8 cellular contexts compared by ENCODE assay signal in genomic region chr17:6640536-6641373, GRCh38. TPM values are rescaled to one million over a fixed set of nuclear protein-coding genes. Genes with fewer than 3 reads are reported as not detected.
DNase-seq lines count a peak whose midpoint lies in the region; ATAC-seq and TF ChIP-seq lines count a peak whose summit lies in the region.

Gene KIAA0753 (minus strand): TSS chr17:6640711. CDS start chr17:6635103, 5,608 bp downstream.
Gene TXNDC17 (plus strand): TSS chr17:6641060. CDS start chr17:6641083, 23 bp downstream.

- peak within 1 kb of the TSS; percentile 99 for H3K27ac Mint-ChIP-seq in WTC11

- ATAC-seq in GM18873 (IDR thresholded peaks at IDR 0.05; ENCODE audit: low FRiP score, unreplicated experiment) (peak; percentile 70), HG03139 (IDR thresholded peaks at IDR 0.05; ENCODE audit: unreplicated experiment) (peak; percentile 66), WTC11 (peak; percentile 90)

- POLR2A ChIA-PET in AG04449 (lab: Yijun Ruan, JAX) (interaction anchor here (1.0 kb wide), 1 partner anchor 17 kb away, joined by 3 read pairs; no protein-coding TSS in a partner anchor), WTC11 (lab: Charles Lee) (no interaction called here)

- peak; percentile 63 for DNase-seq in AG04449 (ENCODE audit: low read depth, low spot score)
- peak; percentile 87 for DNase-seq in NCI-H345 (lab: John Stamatoyannopoulos, UW)
- peak; percentile 92 for DNase-seq in WTC11 (ENCODE audit: low spot score)
- DNase-seq in cardiac fibroblast (ENCODE audit: low read depth in 2 of 2) = peak; percentile 92 to 93
- peak; percentile 91 for DNase-seq in iris pigment epithelial cell (ENCODE audit: low read depth)
- DNase-seq in stimulated activated CD4-positive, alpha-beta T cell treated with anti-CD3 and anti-CD28 coated beads, Interleukin-12 subunit alpha, Interleukin-12 subunit beta, amount 100 ng/mL, for 24 hours (ENCODE audit: low read depth in 2 of 2) = peak; percentile 88 to 93

- H3K9me3 Mint-ChIP-seq in WTC11 = no peaks in the 10 kb centered on the region

- peak within 1 kb of the TSS; percentile 88 for H3K4me3 Mint-ChIP-seq in WTC11

- CTCF ChIA-PET in AG04449 (lab: Yijun Ruan, JAX) (interaction anchor here (1.2 to 3.4 kb wide), 6 partner anchors 9 to 270 kb away, joined by 5 to 26 read pairs (median 6); no protein-coding TSS in a partner anchor), WTC11 (lab: Charles Lee) (interaction anchor here (0.5 to 2.4 kb wide), 5 partner anchors 8 to 364 kb away, joined by 3 to 5 read pairs (median 3); partner anchors contain the start of genes C17orf100 and MED31)

- peaks cover 28% of the 10 kb centered on the region for H3K36me3 Mint-ChIP-seq in WTC11

- TF ChIP-seq CTCF in AG04449 (IDR thresholded peaks at IDR 0.05; ENCODE audit: insufficient read depth, low read length, missing control alignments) (no peak), WTC11 (IDR thresholded peaks at IDR 0.05) (no peak), cardiac fibroblast (IDR thresholded peaks at IDR 0.05; ENCODE audit: low read depth, low read length) (no peak)

- H3K4me1 Mint-ChIP-seq in WTC11 = peaks cover 23% of the 10 kb centered on the region

- H3K4me3 ChIP-seq in AG04449 (ENCODE audit: low read depth, low read length) = peak within 1 kb of the TSS; percentile 97
- H3K4me3 ChIP-seq in cardiac fibroblast (replicated peaks in 1 of 2; ENCODE audit: low read depth in 2 of 2, low read length in 2 of 2) = peak within 1 kb of the TSS; percentile 97 to 99

- H3K27me3 Mint-ChIP-seq in WTC11 (ENCODE audit: low read depth) = no peaks in the 10 kb centered on the region

TF ChIP-seq in WTC11, 78 proteins besides CTCF, POLR2A, EP300 and RAD21 (continues in another document):
- TF ChIP-seq, protein P1, sequence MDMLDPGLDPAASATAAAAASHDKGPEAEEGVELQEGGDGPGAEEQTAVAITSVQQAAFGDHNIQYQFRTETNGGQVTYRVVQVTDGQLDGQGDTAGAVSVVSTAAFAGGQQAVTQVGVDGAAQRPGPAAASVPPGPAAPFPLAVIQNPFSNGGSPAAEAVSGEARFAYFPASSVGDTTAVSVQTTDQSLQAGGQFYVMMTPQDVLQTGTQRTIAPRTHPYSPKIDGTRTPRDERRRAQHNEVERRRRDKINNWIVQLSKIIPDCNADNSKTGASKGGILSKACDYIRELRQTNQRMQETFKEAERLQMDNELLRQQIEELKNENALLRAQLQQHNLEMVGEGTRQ (CRISPR knock-in tag; IDR thresholded peaks at IDR 0.05) = no peak
- no peak for TF ChIP-seq ZNF512 (CRISPR knock-in tag; IDR thresholded peaks at IDR 0.05; ENCODE audit: borderline replicate concordance)
- peak; percentile 56; the same call in 1 of the 2 replicates for TF ChIP-seq ZNF416 (CRISPR knock-in tag; IDR thresholded peaks at IDR 0.05)
- no peak for TF ChIP-seq TEAD4 (CRISPR knock-in tag; IDR thresholded peaks at IDR 0.05)
- TF ChIP-seq NFE2L1 (CRISPR knock-in tag; IDR thresholded peaks at IDR 0.05) = no peak
- TF ChIP-seq, protein P2, sequence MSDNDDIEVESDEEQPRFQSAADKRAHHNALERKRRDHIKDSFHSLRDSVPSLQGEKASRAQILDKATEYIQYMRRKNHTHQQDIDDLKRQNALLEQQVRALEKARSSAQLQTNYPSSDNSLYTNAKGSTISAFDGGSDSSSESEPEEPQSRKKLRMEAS (CRISPR knock-in tag; IDR thresholded peaks at IDR 0.05) = peak; percentile 37; the same call in 1 of the 2 replicates
- peak; percentile 59; the same call in 1 of the 2 replicates for TF ChIP-seq ZBTB43 (CRISPR knock-in tag; IDR thresholded peaks at IDR 0.05)
- TF ChIP-seq NR2C2 (CRISPR knock-in tag; IDR thresholded peaks at IDR 0.05) = no peak
- TF ChIP-seq AFF4 (CRISPR knock-in tag; IDR thresholded peaks at IDR 0.05; ENCODE audit: borderline replicate concordance) = no peak
- no peak; the same call in 1 of the 2 replicates for TF ChIP-seq USF1 (CRISPR knock-in tag; IDR thresholded peaks at IDR 0.05)
- no peak for TF ChIP-seq ZNF671 (CRISPR knock-in tag; IDR thresholded peaks at IDR 0.05)
- TF ChIP-seq TP53 (CRISPR knock-in tag; IDR thresholded peaks at IDR 0.05) = peak; percentile 88; the same call in 1 of the 2 replicates
- TF ChIP-seq ZNF396 (CRISPR knock-in tag; IDR thresholded peaks at IDR 0.05; ENCODE audit: borderline replicate concordance) = no peak
- TF ChIP-seq, protein P3, sequence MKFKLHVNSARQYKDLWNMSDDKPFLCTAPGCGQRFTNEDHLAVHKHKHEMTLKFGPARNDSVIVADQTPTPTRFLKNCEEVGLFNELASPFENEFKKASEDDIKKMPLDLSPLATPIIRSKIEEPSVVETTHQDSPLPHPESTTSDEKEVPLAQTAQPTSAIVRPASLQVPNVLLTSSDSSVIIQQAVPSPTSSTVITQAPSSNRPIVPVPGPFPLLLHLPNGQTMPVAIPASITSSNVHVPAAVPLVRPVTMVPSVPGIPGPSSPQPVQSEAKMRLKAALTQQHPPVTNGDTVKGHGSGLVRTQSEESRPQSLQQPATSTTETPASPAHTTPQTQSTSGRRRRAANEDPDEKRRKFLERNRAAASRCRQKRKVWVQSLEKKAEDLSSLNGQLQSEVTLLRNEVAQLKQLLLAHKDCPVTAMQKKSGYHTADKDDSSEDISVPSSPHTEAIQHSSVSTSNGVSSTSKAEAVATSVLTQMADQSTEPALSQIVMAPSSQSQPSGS (CRISPR knock-in tag; IDR thresholded peaks at IDR 0.05; ENCODE audit: borderline replicate concordance, low read depth) = no peak
- no peak for TF ChIP-seq ZNF317 (CRISPR knock-in tag; IDR thresholded peaks at IDR 0.05; ENCODE audit: borderline replicate concordance, low read depth)
- TF ChIP-seq FOXJ3 (CRISPR knock-in tag; IDR thresholded peaks at IDR 0.05; ENCODE audit: borderline replicate concordance) = no peak
- no peak for TF ChIP-seq ZNF263 (CRISPR knock-in tag; IDR thresholded peaks at IDR 0.05; ENCODE audit: low read depth)
- TF ChIP-seq NFYB (CRISPR knock-in tag; conservative IDR thresholded peaks at IDR 0.05; ENCODE audit: low read depth) = no peak
- TF ChIP-seq EMX1 (CRISPR knock-in tag; IDR thresholded peaks at IDR 0.05) = no peak; the same call in 1 of the 2 replicates

RNA-seq across cellular contexts. Expression of gene KIAA0753, which starts in this region (rescaled TPM):
- 17.7 to 22.8 TPM (median 18.4 TPM) in 3 replicates for total RNA-seq in WTC11 (2021)

RNA-seq across cellular contexts. Expression of gene TXNDC17, which starts in this region (rescaled TPM):
- total RNA-seq in WTC11 (2021) = 148 to 157 TPM (median 151 TPM) in 3 replicates

Comparison
In these comparisons a context has a peak if more than half of its experiments do, and no peak if none do; other contexts are left out.
1. Peak in every context shown above with its lines: DNase-seq, ATAC-seq and H3K4me3 ChIP-seq.